ENCODE assay signal across 8 cellular contexts in the genomic region with DNA sequence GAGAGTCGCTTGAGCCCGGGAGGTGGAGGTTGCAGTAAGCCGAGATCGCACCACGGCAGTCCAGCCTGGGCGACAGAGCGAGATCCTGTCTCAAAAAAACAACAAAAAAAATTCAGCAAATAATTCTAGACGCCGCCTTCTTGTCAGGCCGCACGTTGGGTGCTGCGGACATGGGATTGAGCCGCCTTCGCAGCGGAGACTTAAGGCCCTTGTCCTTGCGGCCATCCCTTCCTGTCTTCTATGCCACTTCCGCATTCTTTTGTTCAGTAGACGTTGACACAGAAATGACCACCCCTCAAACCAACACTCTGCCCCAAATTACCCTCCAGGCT. TPM values are rescaled to one million over a fixed set of nuclear protein-coding genes. Genes with fewer than 3 reads are reported as not detected.
A peak's percentile ranks its signal among the peaks of the same experiment; 100 is the strongest.
DNase-seq lines count a peak whose midpoint lies in the region; ATAC-seq, FAIRE-seq and TF ChIP-seq lines count a peak whose summit lies in the region.

No MANE protein-coding gene starts in this region.

- TF ChIP-seq CTCF in liver (IDR thresholded peaks at IDR 0.05; ENCODE audit: low read depth, low read length, missing input control) (no peak), HepG2 (CRISPR knock-in tag; IDR thresholded peaks at IDR 0.05) (no peak), SU-DHL-6 (IDR thresholded peaks at IDR 0.05; ENCODE audit: insufficient read depth, low read length, poor library complexity, severe bottlenecking) (no peak)

- H4K20me1 ChIP-seq in HepG2 (ENCODE audit: insufficient read depth, low read length) (no peaks in the 10 kb centered on the region), SU-DHL-6 (ENCODE audit: low read depth, low read length) (no peaks in the 10 kb centered on the region)

- intact Hi-C loops in HepG2 (cut with micrococcal nuclease; ENCODE audit: unreplicated experiment) = no loop called here

- DNase-seq in HepG2 (ENCODE audit: low spot score) = no peak
- peak; percentile 57 for DNase-seq in fibroblast of peridontal ligament (ENCODE audit: extremely low read depth)
- peak; percentile 51 for DNase-seq in pons (ENCODE audit: low spot score)
- no peak for DNase-seq in NCI-H1436 treated with DMSO at 0.1 percent for 48 hours (lab: John Stamatoyannopoulos, UW)
- no peak for DNase-seq in Ammon's horn (ENCODE audit: low spot score)

- no peaks in the 10 kb centered on the region for H3K27me3 ChIP-seq in liver (ENCODE audit: control insufficient read depth in 4 of 4, insufficient read depth in 4 of 4, low read length in 3 of 4)
- no peaks in the 10 kb centered on the region for H3K27me3 ChIP-seq in HepG2 (ENCODE audit: control insufficient read depth in 1 of 2, insufficient read depth in 2 of 2, low read length in 2 of 2)
- H3K27me3 ChIP-seq in SU-DHL-6 (ENCODE audit: low read length) = no peaks in the 10 kb centered on the region

- no TSS peak for BruUV-seq in HepG2 (replicated peaks; lab: Mats Ljungman, UMichigan)

- no peak for FAIRE-seq in HepG2 (lab: Jason Lieb, UNC)

- H2AFZ ChIP-seq in HepG2 (ENCODE audit: low read length) (no peak overlapping the region), SU-DHL-6 (ENCODE audit: low read depth, low read length, severe bottlenecking) (peak overlapping the region; percentile 93)

- peaks cover 0 to 9% (median 0%) of the 10 kb centered on the region in 4 donors for H3K36me3 ChIP-seq in liver (ENCODE audit: control insufficient read depth in 4 of 4, insufficient read depth in 3 of 4, low read depth in 1 of 4, low read length in 3 of 4)
- peaks cover 2 to 11% of the 10 kb centered on the region in 2 experiments; a peak in 2 of 5 replicates for H3K36me3 ChIP-seq in HepG2 (replicated peaks in 1 of 2; ENCODE audit: control insufficient read depth in 1 of 2, insufficient read depth in 2 of 2, low read length in 2 of 2)
- no peaks in the 10 kb centered on the region for H3K36me3 ChIP-seq in SU-DHL-6 (ENCODE audit: low read length)

- H3K4me2 ChIP-seq in HepG2 (ENCODE audit: low read depth, low read length) = no peak overlapping the region
- peak overlapping the region; percentile 92 for H3K4me2 ChIP-seq in SU-DHL-6 (ENCODE audit: low read depth, low read length, poor library complexity, severe bottlenecking)

- POLR2A ChIA-PET in HepG2 (lab: Yijun Ruan, JAX) = no interaction called here

- H3K9ac ChIP-seq in liver (ENCODE audit: low read depth in 1 of 2, low read length in 2 of 2) (peak overlapping the region in 1 of 2 donors; percentile 42), HepG2 (ENCODE audit: insufficient read depth, low read depth, low read length) (no peak overlapping the region), SU-DHL-6 (ENCODE audit: low read length) (peak overlapping the region; percentile 99)

- H3K4me3 ChIP-seq in liver (ENCODE audit: low read depth in 1 of 3, low read length in 3 of 3) (peak overlapping the region; percentile 43 to 58 (median 54)), HepG2 (replicated peaks in 1 of 3; ENCODE audit: insufficient read depth in 1 of 3, low read depth in 2 of 3, low read length in 3 of 3) (no peak overlapping the region), SU-DHL-6 (ENCODE audit: insufficient read depth, low read length, poor library complexity, severe bottlenecking) (peak overlapping the region; percentile 99)

- H3F3A ChIP-seq in SU-DHL-6 (ENCODE audit: insufficient read depth) = 0 out of 2 replicates have a peak, but pooled peaks cover 6% of the 10 kb centered on the region

- TF ChIP-seq RAD21 in liver (IDR thresholded peaks at IDR 0.05) = no peak
- TF ChIP-seq RAD21 in HepG2 (CRISPR knock-in tag; IDR thresholded peaks at IDR 0.05) = no peak

- CTCF ChIA-PET in HepG2 (lab: Yijun Ruan, JAX; ENCODE audit: low intra/inter-chr PET ratio, low total read pairs) = no interaction called here

- H3K4me1 ChIP-seq in liver (ENCODE audit: control insufficient read depth in 4 of 4, insufficient read depth in 4 of 4, low read length in 3 of 4) (peaks cover 0 to 3% (median 0%) of the 10 kb centered on the region in 4 donors), HepG2 (ENCODE audit: insufficient read depth, low read length) (no peaks in the 10 kb centered on the region)

- H3K27ac ChIP-seq in liver (ENCODE audit: low read depth in 1 of 2, low read length in 2 of 2) = peak overlapping the region; percentile 71
- H3K27ac ChIP-seq in HepG2 (ENCODE audit: extremely low read length, insufficient read depth, low read length) = no peak overlapping the region
- H3K27ac ChIP-seq in SU-DHL-6 (ENCODE audit: low read depth, low read length) = peak overlapping the region; percentile 76

- no peaks in the 10 kb centered on the region for H3K9me2 ChIP-seq in SU-DHL-6 (replicated peaks; ENCODE audit: insufficient read depth, low read length)

- H3K9me3 ChIP-seq in liver (ENCODE audit: control insufficient read depth in 4 of 4, low read length in 3 of 4) (no peaks in the 10 kb centered on the region), HepG2 (ENCODE audit: low read length) (no peaks in the 10 kb centered on the region), SU-DHL-6 (ENCODE audit: insufficient read depth, low read length) (no peaks in the 10 kb centered on the region)

- in situ Hi-C loops in HepG2 (cut with HindIII; ENCODE audit: extremely low pct_ligation_motif_present, low pct_unique_long_range_greater_than_20kb) = no loop called here

- TF ChIP-seq EP300 in HepG2 (IDR thresholded peaks at IDR 0.05; ENCODE audit: low read depth in 2 of 2, low read length in 2 of 2) = no peak
- no peak for TF ChIP-seq EP300 in HepG2 (CRISPR knock-in tag; IDR thresholded peaks at IDR 0.05; ENCODE audit: borderline replicate concordance)

- ATAC-seq in HepG2 (no peak), HG03108 (IDR thresholded peaks at IDR 0.05; ENCODE audit: unreplicated experiment) (peak; percentile 28)

- WGBS in liver = 72% methylated on average over 18 of the region's 18 CpGs
- WGBS in HepG2 (ENCODE audit: low lambda C conversion rate) = 95% methylated on average over 18 of the region's 18 CpGs

- H3K79me2 ChIP-seq in HepG2 (ENCODE audit: insufficient read depth, low read length) (no peaks in the 10 kb centered on the region), SU-DHL-6 (ENCODE audit: insufficient read depth, low read length) (peaks cover 25% of the 10 kb centered on the region; the same call in 1 of the 2 replicates)

- TF ChIP-seq POLR2A in HepG2 (IDR thresholded peaks at IDR 0.05; ENCODE audit: insufficient read depth in 1 of 2, low read depth in 2 of 2, low read length in 2 of 2) = no peak

TF ChIP-seq in liver, 16 proteins besides CTCF, POLR2A, EP300 and RAD21 (continues in another document):
- TF ChIP-seq HNF4G (IDR thresholded peaks at IDR 0.05) = no peak

TF ChIP-seq in HepG2, 621 proteins besides CTCF, POLR2A, EP300 and RAD21 (continues in another document):
- no peak for TF ChIP-seq ZNF33A (CRISPR knock-in tag; IDR thresholded peaks at IDR 0.05; ENCODE audit: borderline replicate concordance)

RNA-seq across cellular contexts. Expression of a gene that starts 15.8 kb away (rescaled TPM):
- total RNA-seq in liver (10 to 100 TPM; 14.0 to 28.6 TPM), HepG2 (2016; rRNA removed; fragmentation: Illumina TruSeq; extraction: Trizol) (10.8 and 14.8 TPM in 2 replicates)
- polyA plus RNA-seq in liver (10 to 100 TPM; 16.1 to 17.2 TPM), HepG2 (2011; rRNA removed) (39.5 and 39.6 TPM in 2 replicates)
- 8.0 and 13.0 TPM in 2 replicates for total RNA-seq in HepG2 (2016; cell fraction: cytosol; rRNA removed; fragmentation: Illumina TruSeq; extraction: Trizol; ENCODE audit: low read depth)
- total RNA-seq in HepG2 (2016; cell fraction: insoluble cytoplasmic fraction; rRNA removed; fragmentation: Illumina TruSeq; extraction: Trizol) = 7.6 and 15.8 TPM in 2 replicates
- 16.2 and 20.0 TPM in 2 replicates for total RNA-seq in HepG2 (2016; cell fraction: membrane; rRNA removed; fragmentation: Illumina TruSeq; extraction: Trizol)
- 20.9 and 28.1 TPM in 2 replicates for total RNA-seq in HepG2 (2016; cell fraction: nucleus; rRNA removed; fragmentation: Illumina TruSeq; extraction: Trizol)
- polyA plus RNA-seq in HepG2 (2011; cell fraction: cytosol; rRNA removed) = 19.5 and 25.1 TPM in 2 replicates
- 126 and 152 TPM in 2 replicates for polyA plus RNA-seq in HepG2 (2011; cell fraction: nucleus; rRNA removed)
- 18.3 and 19.5 TPM in 2 replicates for polyA plus RNA-seq in HepG2 (2012)
- 10.6 and 15.8 TPM in 2 replicates for polyA plus RNA-seq in HepG2 (2016; cell fraction: cytosol; fragmentation: Illumina TruSeq; extraction: Trizol; ENCODE audit: low read depth)
- 14.2 and 24.0 TPM in 2 replicates for polyA plus RNA-seq in HepG2 (2016; cell fraction: insoluble cytoplasmic fraction; fragmentation: Illumina TruSeq; extraction: Trizol; ENCODE audit: low read depth)
- polyA plus RNA-seq in HepG2 (2016; cell fraction: membrane; fragmentation: Illumina TruSeq; extraction: Trizol; ENCODE audit: low read depth) = 22.4 and 27.8 TPM in 2 replicates
- polyA plus RNA-seq in HepG2 (2016; cell fraction: nucleus; fragmentation: Illumina TruSeq; extraction: Trizol; ENCODE audit: insufficient read depth, low read depth) = 91.6 and 101 TPM in 2 replicates
- polyA minus RNA-seq in HepG2 (2011; rRNA and poly(A)+ RNA removed; ENCODE audit: low replicate concordance) = 47.1 and 49.5 TPM in 2 replicates
- polyA minus RNA-seq in HepG2 (2011; cell fraction: cytosol; rRNA and poly(A)+ RNA removed) = 13.8 and 15.2 TPM in 2 replicates
- polyA minus RNA-seq in HepG2 (2011; cell fraction: nucleus; rRNA and poly(A)+ RNA removed) = 62.4 and 69.0 TPM in 2 replicates

RNA-seq across cellular contexts. Expression of a gene that starts 29.0 kb away (rescaled TPM):
- 10 to 100 TPM; 31.7 to 60.7 TPM for total RNA-seq in liver
- polyA plus RNA-seq in liver = 10 to 100 TPM; 61.8 to 95.5 TPM
- total RNA-seq in HepG2 (2016; rRNA removed; fragmentation: Illumina TruSeq; extraction: Trizol) = 142 and 153 TPM in 2 replicates
- total RNA-seq in HepG2 (2016; cell fraction: cytosol; rRNA removed; fragmentation: Illumina TruSeq; extraction: Trizol; ENCODE audit: low read depth) = 85.2 and 85.6 TPM in 2 replicates
- total RNA-seq in HepG2 (2016; cell fraction: insoluble cytoplasmic fraction; rRNA removed; fragmentation: Illumina TruSeq; extraction: Trizol) = 148 and 152 TPM in 2 replicates
- total RNA-seq in HepG2 (2016; cell fraction: membrane; rRNA removed; fragmentation: Illumina TruSeq; extraction: Trizol) = 114 and 119 TPM in 2 replicates
- 83.0 and 87.0 TPM in 2 replicates for total RNA-seq in HepG2 (2016; cell fraction: nucleus; rRNA removed; fragmentation: Illumina TruSeq; extraction: Trizol)
- 158 and 167 TPM in 2 replicates for polyA plus RNA-seq in HepG2 (2011; rRNA removed)
- 161 and 264 TPM in 2 replicates for polyA plus RNA-seq in HepG2 (2011; cell fraction: cytosol; rRNA removed)
- 321 and 379 TPM in 2 replicates for polyA plus RNA-seq in HepG2 (2011; cell fraction: nucleus; rRNA removed)
- polyA plus RNA-seq in HepG2 (2012) = 91.4 and 129 TPM in 2 replicates
- 122 and 142 TPM in 2 replicates for polyA plus RNA-seq in HepG2 (2016; cell fraction: cytosol; fragmentation: Illumina TruSeq; extraction: Trizol; ENCODE audit: low read depth)
- polyA plus RNA-seq in HepG2 (2016; cell fraction: insoluble cytoplasmic fraction; fragmentation: Illumina TruSeq; extraction: Trizol; ENCODE audit: low read depth) = 167 and 186 TPM in 2 replicates
- polyA plus RNA-seq in HepG2 (2016; cell fraction: membrane; fragmentation: Illumina TruSeq; extraction: Trizol; ENCODE audit: low read depth) = 126 and 131 TPM in 2 replicates
- polyA plus RNA-seq in HepG2 (2016; cell fraction: nucleus; fragmentation: Illumina TruSeq; extraction: Trizol; ENCODE audit: insufficient read depth, low read depth) = 177 and 185 TPM in 2 replicates
- 143 and 197 TPM in 2 replicates for polyA minus RNA-seq in HepG2 (2011; rRNA and poly(A)+ RNA removed; ENCODE audit: low replicate concordance)
- 41.3 and 41.8 TPM in 2 replicates for polyA minus RNA-seq in HepG2 (2011; cell fraction: cytosol; rRNA and poly(A)+ RNA removed)
- polyA minus RNA-seq in HepG2 (2011; cell fraction: nucleus; rRNA and poly(A)+ RNA removed) = 91.3 and 103 TPM in 2 replicates

Comparison
In these comparisons a context has a peak if more than half of its experiments do, and no peak if none do; other contexts are left out.
1. H3K4me3 ChIP-seq: peak in liver (3 of 3) and SU-DHL-6 (single experiment); none in HepG2 (0 of 3).
2. DNase-seq: peak in fibroblast of peridontal ligament (single experiment) and pons (single experiment); none in HepG2 (single experiment), NCI-H1436 treated with DMSO at 0.1 percent for 48 hours (single experiment) and Ammon's horn (single experiment).